In genomic region chr11:19240420-19241259, GRCh38 we compare ENCODE assay signal across 8 cellular contexts. TPM values are rescaled to one million over a fixed set of nuclear protein-coding genes. Genes with fewer than 3 reads are reported as not detected.
DNase-seq lines count a peak whose midpoint lies in the region; ATAC-seq and TF ChIP-seq lines count a peak whose summit lies in the region.

Gene E2F8 (minus strand): TSS chr11:19240945. CDS start chr11:19240121, 824 bp downstream.

- H3K27me3 ChIP-seq in H7 (ENCODE audit: control insufficient read depth, insufficient read depth, low read length) (peaks cover 25% of the 10 kb centered on the region), Loucy (ENCODE audit: insufficient read depth, low read length, poor library complexity, severe bottlenecking) (no peaks in the 10 kb centered on the region), RWPE2 (ENCODE audit: insufficient read depth, poor library complexity, severe bottlenecking) (no peaks in the 10 kb centered on the region)

- H3K4me2 ChIP-seq in Loucy (ENCODE audit: low read depth, low read length, poor library complexity, severe bottlenecking), result peak within 1 kb of the TSS; percentile 98

- H3K9me3 Mint-ChIP-seq in activated T-helper 17 cell treated with anti-CD3 and anti-CD28 coated beads, Interleukin-2, amount 50 U/mL, for 72 hours, result no peaks in the 10 kb centered on the region
- H3K9me3 Mint-ChIP-seq in nephron progenitor cell, result no peaks in the 10 kb centered on the region
- no peaks in the 10 kb centered on the region for H3K9me3 Mint-ChIP-seq in stimulated activated naive CD8-positive, alpha-beta T cell treated with anti-CD3 and anti-CD28 coated beads, Interleukin-15, Interleukin-2, amounts not matched to agents 100 ng/mL and 50 ng/mL, for 24 hours

- DNase-seq in EL, result peak; percentile 96
- peak; percentile 98 for DNase-seq in H7
- peak; percentile 94 for DNase-seq in RWPE2 (ENCODE audit: low spot score)
- DNase-seq in fibroblast of the aortic adventitia (ENCODE audit: low read depth), result peak; percentile 89
- DNase-seq in nephron progenitor cell, result peak; percentile 97

- peak; percentile 79 for ATAC-seq in RWPE2 (ENCODE audit: low read depth)
- peak; percentile 93 for ATAC-seq in activated T-helper 17 cell treated with anti-CD3 and anti-CD28 coated beads, Interleukin-2, amount 50 U/mL, for 72 hours (replicated peaks)

- H3K9ac ChIP-seq in Loucy (ENCODE audit: low read depth, low read length, poor library complexity, severe bottlenecking), result peak within 1 kb of the TSS; percentile 94

- H3K36me3 ChIP-seq in H7 (replicated peaks; ENCODE audit: control insufficient read depth, insufficient read depth, low read length), result peaks cover 4% of the 10 kb centered on the region
- H3K36me3 ChIP-seq in Loucy (ENCODE audit: insufficient read depth, low read length), result peaks cover 37% of the 10 kb centered on the region
- peaks cover 29% of the 10 kb centered on the region for H3K36me3 ChIP-seq in RWPE2 (ENCODE audit: low read depth)

- H3K4me1 Mint-ChIP-seq in activated T-helper 17 cell treated with anti-CD3 and anti-CD28 coated beads, Interleukin-2, amount 50 U/mL, for 72 hours, result peaks cover 5% of the 10 kb centered on the region
- peaks cover 27% of the 10 kb centered on the region for H3K4me1 Mint-ChIP-seq in nephron progenitor cell
- H3K4me1 Mint-ChIP-seq in stimulated activated naive CD8-positive, alpha-beta T cell treated with anti-CD3 and anti-CD28 coated beads, Interleukin-15, Interleukin-2, amounts not matched to agents 100 ng/mL and 50 ng/mL, for 24 hours (ENCODE audit: low read depth), result peaks cover 18% of the 10 kb centered on the region

- TF ChIP-seq CTCF in Loucy (conservative IDR thresholded peaks at IDR 0.05; ENCODE audit: low read length), result no peak
- TF ChIP-seq CTCF in RWPE2 (IDR thresholded peaks at IDR 0.05; ENCODE audit: poor library complexity, severe bottlenecking), result no peak
- no peak for TF ChIP-seq CTCF in fibroblast of the aortic adventitia (IDR thresholded peaks at IDR 0.05; ENCODE audit: insufficient read depth, low read length)
- TF ChIP-seq CTCF in nephron progenitor cell (IDR thresholded peaks at IDR 0.05), result no peak

- H3F3A ChIP-seq in Loucy (ENCODE audit: low read depth), result peaks cover 7% of the 10 kb centered on the region; the same call in 1 of the 2 replicates

- peaks cover 43% of the 10 kb centered on the region for H3K36me3 Mint-ChIP-seq in activated T-helper 17 cell treated with anti-CD3 and anti-CD28 coated beads, Interleukin-2, amount 50 U/mL, for 72 hours (ENCODE audit: low read depth)
- H3K36me3 Mint-ChIP-seq in nephron progenitor cell (ENCODE audit: low read depth), result peaks cover 12% of the 10 kb centered on the region
- H3K36me3 Mint-ChIP-seq in stimulated activated naive CD8-positive, alpha-beta T cell treated with anti-CD3 and anti-CD28 coated beads, Interleukin-15, Interleukin-2, amounts not matched to agents 100 ng/mL and 50 ng/mL, for 24 hours (ENCODE audit: low read depth), result peaks cover 31% of the 10 kb centered on the region

- peaks cover 68% of the 10 kb centered on the region for H3K4me1 ChIP-seq in Loucy (ENCODE audit: insufficient read depth, low read length, poor library complexity, severe bottlenecking)
- H3K4me1 ChIP-seq in RWPE2 (ENCODE audit: insufficient read depth, poor library complexity, severe bottlenecking), result peaks cover 28% of the 10 kb centered on the region

- H4K20me1 ChIP-seq in Loucy (ENCODE audit: insufficient read depth, low read length, poor library complexity, severe bottlenecking), result peaks cover 36% of the 10 kb centered on the region

- H3K9me3 ChIP-seq in Loucy (ENCODE audit: insufficient read depth, low read depth, low read length), result no peaks in the 10 kb centered on the region
- no peaks in the 10 kb centered on the region for H3K9me3 ChIP-seq in RWPE2 (ENCODE audit: severe bottlenecking)

- peak within 1 kb of the TSS; percentile 88 for H2AFZ ChIP-seq in Loucy (ENCODE audit: low read length)

- H3K4me3 Mint-ChIP-seq in activated T-helper 17 cell treated with anti-CD3 and anti-CD28 coated beads, Interleukin-2, amount 50 U/mL, for 72 hours, result peak within 1 kb of the TSS; percentile 90
- peak within 1 kb of the TSS; percentile 91 for H3K4me3 Mint-ChIP-seq in nephron progenitor cell
- peak within 1 kb of the TSS; percentile 85 for H3K4me3 Mint-ChIP-seq in stimulated activated naive CD8-positive, alpha-beta T cell treated with anti-CD3 and anti-CD28 coated beads, Interleukin-15, Interleukin-2, amounts not matched to agents 100 ng/mL and 50 ng/mL, for 24 hours

- H3K9me2 ChIP-seq in Loucy (replicated peaks; ENCODE audit: low read depth, low read length), result no peaks in the 10 kb centered on the region

- peak within 1 kb of the TSS; percentile 81 for H3K4me3 ChIP-seq in H7 (ENCODE audit: insufficient read depth, low read depth, low read length)
- peak within 1 kb of the TSS; percentile 89 for H3K4me3 ChIP-seq in Loucy (ENCODE audit: low read length, poor library complexity, severe bottlenecking)
- H3K4me3 ChIP-seq in RWPE2 (ENCODE audit: severe bottlenecking), result peak within 1 kb of the TSS; percentile 68
- peak within 1 kb of the TSS; percentile 94 for H3K4me3 ChIP-seq in fibroblast of the aortic adventitia (ENCODE audit: low read depth, low read length)

- H3K27ac ChIP-seq in RWPE2 (ENCODE audit: poor library complexity, severe bottlenecking), result peak within 1 kb of the TSS; percentile 44

- peak within 1 kb of the TSS; percentile 69 for H3K27ac Mint-ChIP-seq in activated T-helper 17 cell treated with anti-CD3 and anti-CD28 coated beads, Interleukin-2, amount 50 U/mL, for 72 hours
- peak within 1 kb of the TSS; percentile 14 for H3K27ac Mint-ChIP-seq in nephron progenitor cell
- H3K27ac Mint-ChIP-seq in stimulated activated naive CD8-positive, alpha-beta T cell treated with anti-CD3 and anti-CD28 coated beads, Interleukin-15, Interleukin-2, amounts not matched to agents 100 ng/mL and 50 ng/mL, for 24 hours, result peak within 1 kb of the TSS; percentile 67

- H3K79me2 ChIP-seq in Loucy (ENCODE audit: insufficient read depth, low read length), result peaks cover 70% of the 10 kb centered on the region

- peaks cover 18% of the 10 kb centered on the region for H3K27me3 Mint-ChIP-seq in activated T-helper 17 cell treated with anti-CD3 and anti-CD28 coated beads, Interleukin-2, amount 50 U/mL, for 72 hours
- H3K27me3 Mint-ChIP-seq in nephron progenitor cell (ENCODE audit: low read depth, poor library complexity), result peaks cover 36% of the 10 kb centered on the region
- H3K27me3 Mint-ChIP-seq in stimulated activated naive CD8-positive, alpha-beta T cell treated with anti-CD3 and anti-CD28 coated beads, Interleukin-15, Interleukin-2, amounts not matched to agents 100 ng/mL and 50 ng/mL, for 24 hours, result peaks cover 36% of the 10 kb centered on the region

RNA-seq across cellular contexts. Expression of gene E2F8, which starts in this region (rescaled TPM):
- 4.4 and 5.6 TPM in 2 replicates for total RNA-seq in H7 (2014; rRNA removed; shearing (Covaris generic))
- 10 to 100 TPM; 15.7 to 26.1 TPM for total RNA-seq in activated T-helper 17 cell treated with anti-CD3 and anti-CD28 coated beads, Interleukin-2, amount 50 U/mL, for 72 hours
- total RNA-seq in fibroblast of the aortic adventitia (ENCODE audit: low replicate concordance), result 4.4 TPM in 1 of 2 replicates, not detected in the other

Comparison
In these comparisons a context has a peak if more than half of its experiments do, and no peak if none do; other contexts are left out.
1. Peak in every context shown above with its lines: DNase-seq, ATAC-seq, H3K4me3 ChIP-seq and H3K27ac ChIP-seq.
2. H3K27ac Mint-ChIP-seq: peak in every context shown above with its lines; median percentile 69 in activated T-helper 17 cell treated with anti-CD3 and anti-CD28 coated beads, Interleukin-2, amount 50 U/mL, for 72 hours; 67 in stimulated activated naive CD8-positive, alpha-beta T cell treated with anti-CD3 and anti-CD28 coated beads, Interleukin-15, Interleukin-2, amounts not matched to agents 100 ng/mL and 50 ng/mL, for 24 hours; 14 in nephron progenitor cell.